ENCODE assay signal across 22 cellular contexts in the genomic region with DNA sequence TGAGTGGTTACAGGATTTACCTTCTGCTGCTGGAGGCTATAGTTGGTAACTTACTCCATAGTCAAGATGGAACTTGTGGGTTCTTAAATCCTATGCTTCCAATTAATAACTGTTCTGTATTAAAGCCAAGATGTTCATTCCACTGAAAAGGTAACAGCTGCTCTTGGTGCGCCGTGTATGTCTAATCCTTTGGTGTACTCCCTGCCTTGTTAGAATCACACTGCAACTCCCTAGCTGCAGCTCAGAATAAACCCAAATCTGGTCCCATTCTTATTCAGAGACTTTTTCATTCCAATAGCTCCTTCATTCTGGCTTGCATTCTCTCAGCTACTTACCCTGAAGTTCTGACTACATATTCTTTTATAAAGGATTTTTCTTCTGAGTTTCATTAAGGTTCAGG.
"Had no signal": no experiment of that assay in that cellular context is flagged by ENCODE, and none has a peak within 500 bp of the region (broad histone marks: within the 10 kb centered on the region; RNA-seq: fewer than 3 reads in every experiment).

No MANE protein-coding gene starts in this region.

- H3K79me2 ChIP-seq: hepatocyte had no signal

- ATAC-seq: left cardiac atrium; lower lobe of right lung; natural killer cell treated with Interleukin-12 subunit alpha and Interleukin-12 subunit beta and Interleukin-15 and Interleukin-18, amount 100 ng/mL, for 72 hours; pancreas; right cardiac atrium had no signal

- H3K27ac ChIP-seq: hepatocyte, left ventricle myocardium inferior, lower lobe of right lung, pancreas, stomach, thoracic aorta, transverse colon had no signal

- H3K4me1 ChIP-seq: left ventricle myocardium inferior, lower lobe of right lung, pancreas, stomach, transverse colon had no signal

- H3K27ac Mint-ChIP-seq: memory B cell; natural killer cell treated with Interleukin-12 subunit alpha and Interleukin-12 subunit beta and Interleukin-15 and Interleukin-18, amount 100 ng/mL, for 72 hours had no signal

- H3K36me3 Mint-ChIP-seq: memory B cell had no signal

- H2AFZ ChIP-seq: hepatocyte had no signal

- H3K36me3 ChIP-seq: left ventricle myocardium inferior, lower lobe of right lung, pancreas, stomach, thoracic aorta, transverse colon had no signal

- H3K4me3 Mint-ChIP-seq: memory B cell; natural killer cell treated with Interleukin-12 subunit alpha and Interleukin-12 subunit beta and Interleukin-15 and Interleukin-18, amount 100 ng/mL, for 72 hours had no signal

- DNase-seq: effector CD4-positive, alpha-beta T cell; foreskin melanocyte; head of caudate nucleus; kidney; left cardiac atrium; left ventricle myocardium inferior; lower lobe of right lung; midbrain; occipital lobe; pancreas; right cardiac atrium; small intestine; stimulated activated CD4-positive, alpha-beta T cell treated with anti-CD3 and anti-CD28 coated beads, Interleukin-12 subunit alpha, Interleukin-12 subunit beta, amount 100 ng/mL, for 4 hours; stimulated activated naive CD4-positive, alpha-beta T cell; stomach; substantia nigra; transverse colon had no signal

- H3K27me3 Mint-ChIP-seq: memory B cell; natural killer cell treated with Interleukin-12 subunit alpha and Interleukin-12 subunit beta and Interleukin-15 and Interleukin-18, amount 100 ng/mL, for 72 hours; progenitor cell of endocrine pancreas had no signal

- H3K9me3 ChIP-seq: lower lobe of right lung, pancreas, stomach, thoracic aorta, transverse colon had no signal

- H3K4me1 Mint-ChIP-seq: memory B cell had no signal

- H3K4me3 ChIP-seq: hepatocyte, left ventricle myocardium inferior, lower lobe of right lung, pancreas, stomach, thoracic aorta, transverse colon had no signal

- H3K27me3 ChIP-seq: hepatocyte, pancreas, stomach, transverse colon had no signal

- H3K4me2 ChIP-seq: hepatocyte had no signal
